Comparison of ENCODE assay signal across 13 cellular contexts in genomic region chr12:22271036-22271435, GRCh38.
DNase-seq lines count a peak whose midpoint lies in the region; ATAC-seq and TF ChIP-seq lines count a peak whose summit lies in the region.
"Had no signal": no experiment of that assay in that cellular context is flagged by ENCODE, and none has a peak within 500 bp of the region (broad histone marks: within the 10 kb centered on the region; RNA-seq: fewer than 3 reads in every experiment).

No MANE protein-coding gene starts in this region.

- no peaks in the 10 kb centered on the region for H3K36me3 ChIP-seq in adipocyte (ENCODE audit: control insufficient read depth, insufficient read depth, low read length, severe bottlenecking)
- H3K36me3 ChIP-seq: colonic mucosa, suprapubic skin had no signal

- H3K9me3 ChIP-seq in adipocyte (ENCODE audit: control insufficient read depth, low read length) = no peaks in the 10 kb centered on the region
- H3K9me3 ChIP-seq: colonic mucosa, suprapubic skin had no signal

- no peak for ATAC-seq in HG02623 (IDR thresholded peaks at IDR 0.05; ENCODE audit: unreplicated experiment)

- no peak for TF ChIP-seq CTCF in fibroblast of villous mesenchyme (IDR thresholded peaks at IDR 0.05; ENCODE audit: insufficient read depth, low read depth, low read length)

- H3K9ac ChIP-seq in adipocyte (ENCODE audit: low read length) = no peak overlapping the region

- DNase-seq in H4 (ENCODE audit: low spot score) = peak; percentile 68
- DNase-seq in adipocyte (ENCODE audit: low read depth) = peak; percentile 81
- DNase-seq in fibroblast of villous mesenchyme (ENCODE audit: low read depth) = peak; percentile 55
- peak; percentile 78 for DNase-seq in stromal cell of bone marrow (ENCODE audit: low read depth)
- DNase-seq in iPS-NIHi7 (ENCODE audit: extremely low spot score) = no peak
- no peak for DNase-seq in stimulated activated naive CD4-positive, alpha-beta T cell (lab: John Stamatoyannopoulos, UW)
- DNase-seq: colonic mucosa, NCI-H2029, nephron progenitor cell, SHP77 treated with DMSO at 0.1 percent for 48 hours had no signal

- H3K4me1 ChIP-seq in adipocyte (ENCODE audit: control insufficient read depth, insufficient read depth, low read length) = peaks cover 53% of the 10 kb centered on the region
- H3K4me1 ChIP-seq: colonic mucosa had no signal

- H3K4me3 ChIP-seq in adipocyte (ENCODE audit: low read length) (peak overlapping the region; percentile 52), fibroblast of villous mesenchyme (ENCODE audit: low read depth, low read length) (no peak overlapping the region)
- H3K4me3 ChIP-seq: colonic mucosa, skin epidermis, suprapubic skin had no signal

- H3K27me3 ChIP-seq in adipocyte (replicated peaks; ENCODE audit: control insufficient read depth, insufficient read depth, low read length) = no peaks in the 10 kb centered on the region
- H3K27me3 ChIP-seq: colonic mucosa, suprapubic skin had no signal

Comparison
In these comparisons a context has a peak if more than half of its experiments do, and no peak if none do; other contexts are left out.
1. DNase-seq: peak in H4 (single experiment), adipocyte (single experiment), fibroblast of villous mesenchyme (single experiment) and stromal cell of bone marrow (single experiment); none in iPS-NIHi7 (single experiment) and stimulated activated naive CD4-positive, alpha-beta T cell (0 of 6).